1 cellular context compared by ENCODE assay signal in genomic region chr11:45737056-45737455, GRCh38.
TF ChIP-seq lines count a peak whose summit lies in the region.

No MANE protein-coding gene starts in this region.

TF ChIP-seq in A549, 52 proteins besides CTCF, POLR2A, EP300 and RAD21 (continued from another document):
- TF ChIP-seq HMGXB4 (CRISPR knock-in tag; IDR thresholded peaks at IDR 0.05; ENCODE audit: borderline replicate concordance) (no peak), ZC3H11A (IDR thresholded peaks at IDR 0.05) (no peak), GATA3 (IDR thresholded peaks at IDR 0.05; ENCODE audit: borderline replicate concordance) (no peak), FOSL2 (IDR thresholded peaks at IDR 0.05) (no peak), FOSL2 (CRISPR knock-in tag; IDR thresholded peaks at IDR 0.05) (0 out of 2 replicates have a peak, but pooled peaks have one; percentile 6), CEBPB (IDR thresholded peaks at IDR 0.05) (no peak), TFCP2L1 (CRISPR knock-in tag; IDR thresholded peaks at IDR 0.05) (no peak)
